8 cellular contexts compared by ENCODE assay signal in genomic region chr6:137868721-137869631, GRCh38. TPM values are rescaled to one million over a fixed set of nuclear protein-coding genes. Genes with fewer than 3 reads are reported as not detected.
A peak's percentile ranks its signal among the peaks of the same experiment; 100 is the strongest.
DNase-seq lines count a peak whose midpoint lies in the region; TF ChIP-seq lines count a peak whose summit lies in the region.

No MANE protein-coding gene starts in this region.

- H3K36me3 ChIP-seq in kidney epithelial cell (ENCODE audit: control insufficient read depth, insufficient read depth, low read length) (no peaks in the 10 kb centered on the region), thymus (ENCODE audit: control insufficient read depth, insufficient read depth) (peaks cover 16% of the 10 kb centered on the region)

- peak overlapping the region; percentile 93 for H3K4me3 Mint-ChIP-seq in activated T-cell treated with anti-CD3 and anti-CD28 coated beads, Interleukin-2, amount 50 U/mL, for 24 hours
- H3K4me3 Mint-ChIP-seq in activated naive CD8-positive, alpha-beta T cell = peak overlapping the region; percentile 96

- no peak for DNase-seq in activated T-cell treated with anti-CD3 and anti-CD28 coated beads, Interleukin-2, amount 50 U/mL, for 24 hours
- DNase-seq in activated T-cell treated with anti-CD3 and anti-CD28 coated beads for 4 hours (no peak), kidney epithelial cell (ENCODE audit: low read depth) (no peak), NCI-H1930 (lab: John Stamatoyannopoulos, UW) (no peak), NCI-H524 (lab: John Stamatoyannopoulos, UW) (no peak)
- DNase-seq in effector CD8-positive, alpha-beta T cell (lab: John Stamatoyannopoulos, UW) = no peak

- H3K4me1 Mint-ChIP-seq in activated T-cell treated with anti-CD3 and anti-CD28 coated beads, Interleukin-2, amount 50 U/mL, for 24 hours (ENCODE audit: low read depth) = peaks cover 32% of the 10 kb centered on the region
- H3K4me1 Mint-ChIP-seq in activated naive CD8-positive, alpha-beta T cell (ENCODE audit: low read depth) = peaks cover 27% of the 10 kb centered on the region

- H3K27me3 Mint-ChIP-seq in activated T-cell treated with anti-CD3 and anti-CD28 coated beads, Interleukin-2, amount 50 U/mL, for 24 hours = no peaks in the 10 kb centered on the region
- H3K27me3 Mint-ChIP-seq in activated naive CD8-positive, alpha-beta T cell = no peaks in the 10 kb centered on the region

- H3K27ac Mint-ChIP-seq in activated T-cell treated with anti-CD3 and anti-CD28 coated beads, Interleukin-2, amount 50 U/mL, for 24 hours = peak overlapping the region; percentile 95
- peak overlapping the region; percentile 97 for H3K27ac Mint-ChIP-seq in activated naive CD8-positive, alpha-beta T cell

- H3K36me3 Mint-ChIP-seq in activated T-cell treated with anti-CD3 and anti-CD28 coated beads, Interleukin-2, amount 50 U/mL, for 24 hours (ENCODE audit: low read depth) = peaks cover 75% of the 10 kb centered on the region
- H3K36me3 Mint-ChIP-seq in activated naive CD8-positive, alpha-beta T cell = peaks cover 48% of the 10 kb centered on the region

- H3K9me3 Mint-ChIP-seq in activated T-cell treated with anti-CD3 and anti-CD28 coated beads, Interleukin-2, amount 50 U/mL, for 24 hours = no peaks in the 10 kb centered on the region
- H3K9me3 Mint-ChIP-seq in activated naive CD8-positive, alpha-beta T cell (ENCODE audit: low read depth) = no peaks in the 10 kb centered on the region

- 62% methylated on average over 10 of the region's 10 CpGs for WGBS in thymus

- TF ChIP-seq CTCF in kidney epithelial cell (IDR thresholded peaks at IDR 0.05; ENCODE audit: insufficient read depth, low read length, poor library complexity, severe bottlenecking) = peak; percentile 25

- H3K4me3 ChIP-seq in kidney epithelial cell (ENCODE audit: low read depth, low read length) = peak overlapping the region; percentile 65
- H3K4me3 ChIP-seq in thymus (ENCODE audit: low read length) = peak overlapping the region; percentile 68

- H3K4me1 ChIP-seq in thymus (ENCODE audit: control insufficient read depth, insufficient read depth, low read length) = peaks cover 31% of the 10 kb centered on the region

- H3K27me3 ChIP-seq in kidney epithelial cell (ENCODE audit: control insufficient read depth, insufficient read depth, low read length) = no peaks in the 10 kb centered on the region
- no peaks in the 10 kb centered on the region for H3K27me3 ChIP-seq in thymus (ENCODE audit: control insufficient read depth, insufficient read depth)

- H3K27ac ChIP-seq in thymus (ENCODE audit: low read depth) = peak overlapping the region; percentile 55

- H3K9me3 ChIP-seq in thymus (ENCODE audit: control insufficient read depth) = peaks cover 1% of the 10 kb centered on the region

RNA-seq across cellular contexts. Expression of gene TNFAIP3, which starts 1.9 kb away (rescaled TPM):
- 56.3 and 65.8 TPM in 2 replicates for total RNA-seq in kidney epithelial cell
- 85.8 TPM for polyA plus RNA-seq in thymus
